ENCODE assay signal across 8 cellular contexts in genomic region chr1:39653546-39654031, GRCh38. TPM values are rescaled to one million over a fixed set of nuclear protein-coding genes. Genes with fewer than 3 reads are reported as not detected.
DNase-seq lines count a peak whose midpoint lies in the region; ATAC-seq and TF ChIP-seq lines count a peak whose summit lies in the region.

No MANE protein-coding gene starts in this region.

- DNase-seq in CD14-positive monocyte (ENCODE audit: low spot score): peak; percentile 62
- DNase-seq in HFF-Myc (ENCODE audit: extremely low read depth, low read depth): peak; percentile 32
- DNase-seq in NCI-H82 treated with DMSO at 0.1 percent for 48 hours (lab: John Stamatoyannopoulos, UW; ENCODE audit: unreplicated experiment): peak; percentile 60
- DNase-seq in activated CD8-positive, alpha-beta T cell treated with anti-CD3 and anti-CD28 coated beads, Interleukin-2, amount 10 ng/mL, durations not matched to agents 7 days and 5 days: peak; percentile 84
- peak; percentile 62 for DNase-seq in middle frontal gyrus (ENCODE audit: extremely low spot score, low spot score)
- DNase-seq in stimulated activated CD8-positive, alpha-beta memory T cell treated with anti-CD3 and anti-CD28 coated beads, Interleukin-2, amount 100 ng/mL, for 1 hour (ENCODE audit: low read depth in 2 of 2): peak; percentile 51 to 59

- H3K4me3 Mint-ChIP-seq in CD14-positive monocyte: peak overlapping the region in 1 of 2 donors; percentile 42
- no peak overlapping the region for H3K4me3 Mint-ChIP-seq in activated CD8-positive, alpha-beta T cell treated with anti-CD3 and anti-CD28 coated beads, Interleukin-2, amount 10 ng/mL, durations not matched to agents 7 days and 5 days

- peaks cover 14% of the 10 kb centered on the region for H3K4me1 Mint-ChIP-seq in CD14-positive monocyte
- peaks cover 15% of the 10 kb centered on the region for H3K4me1 Mint-ChIP-seq in activated CD8-positive, alpha-beta T cell treated with anti-CD3 and anti-CD28 coated beads, Interleukin-2, amount 10 ng/mL, durations not matched to agents 7 days and 5 days (ENCODE audit: low read depth)

- peak; percentile 77 for ATAC-seq in activated CD8-positive, alpha-beta T cell treated with anti-CD3 and anti-CD28 coated beads, Interleukin-2, amount 10 ng/mL, durations not matched to agents 7 days and 5 days
- ATAC-seq in GM19397 (IDR thresholded peaks at IDR 0.05; ENCODE audit: unreplicated experiment): no peak

- no peaks in the 10 kb centered on the region for H3K9me3 ChIP-seq in endocrine pancreas (ENCODE audit: control insufficient read depth, low read length)

- H3K27me3 Mint-ChIP-seq in CD14-positive monocyte (ENCODE audit: low read depth in 3 of 3): peaks cover 0 to 10% (median 4%) of the 10 kb centered on the region in 3 donors
- peaks cover 8% of the 10 kb centered on the region for H3K27me3 Mint-ChIP-seq in activated CD8-positive, alpha-beta T cell treated with anti-CD3 and anti-CD28 coated beads, Interleukin-2, amount 10 ng/mL, durations not matched to agents 7 days and 5 days (ENCODE audit: low read depth)

- peak overlapping the region; percentile 31 for H3K9ac ChIP-seq in endocrine pancreas (ENCODE audit: control insufficient read depth, insufficient read depth, low read length)

- CTCF ChIA-PET in activated CD8-positive, alpha-beta T cell treated with anti-CD3 and anti-CD28 coated beads, Interleukin-2, amount 10 ng/mL, durations not matched to agents 7 days and 5 days (lab: Charles Lee): interaction anchor here (0.7 to 9.8 kb wide), 14 partner anchors 8 to 73 kb away, joined by 3 to 295 read pairs (median 4); partner anchors contain the start of gene NT5C1A

- no peaks in the 10 kb centered on the region for H3K4me1 ChIP-seq in endocrine pancreas (ENCODE audit: control insufficient read depth, insufficient read depth, low read length)

- H3K4me3 ChIP-seq in HFF-Myc (replicated peaks; ENCODE audit: low read depth, low read length): no peak overlapping the region
- no peak overlapping the region for H3K4me3 ChIP-seq in endocrine pancreas (ENCODE audit: control insufficient read depth, insufficient read depth, low read length)

- POLR2A ChIA-PET in activated CD8-positive, alpha-beta T cell treated with anti-CD3 and anti-CD28 coated beads, Interleukin-2, amount 10 ng/mL, durations not matched to agents 7 days and 5 days (lab: Charles Lee): interaction anchor here (0.7 kb wide), 1 partner anchor 47 kb away, joined by 3 read pairs; no protein-coding TSS in a partner anchor

- intact Hi-C loops in CD14-positive monocyte (cut with micrococcal nuclease): loop anchor here (2.0 to 5.0 kb wide), 3 partner anchors 41 to 71 kb away; no protein-coding TSS in a partner anchor

- H3K27me3 ChIP-seq in endocrine pancreas (ENCODE audit: control insufficient read depth, insufficient read depth, low read length): no peaks in the 10 kb centered on the region

- no peaks in the 10 kb centered on the region for H3K36me3 ChIP-seq in endocrine pancreas (ENCODE audit: control insufficient read depth, insufficient read depth, low read length)

- no peaks in the 10 kb centered on the region for H3K36me3 Mint-ChIP-seq in CD14-positive monocyte
- no peaks in the 10 kb centered on the region for H3K36me3 Mint-ChIP-seq in activated CD8-positive, alpha-beta T cell treated with anti-CD3 and anti-CD28 coated beads, Interleukin-2, amount 10 ng/mL, durations not matched to agents 7 days and 5 days (ENCODE audit: low read depth)

- H3K27ac Mint-ChIP-seq in CD14-positive monocyte: no peak overlapping the region
- H3K27ac Mint-ChIP-seq in activated CD8-positive, alpha-beta T cell treated with anti-CD3 and anti-CD28 coated beads, Interleukin-2, amount 10 ng/mL, durations not matched to agents 7 days and 5 days: no peak overlapping the region

- TF ChIP-seq CTCF in CD14-positive monocyte (IDR thresholded peaks at IDR 0.05) (peak; percentile 91), HFF-Myc (IDR thresholded peaks at IDR 0.05; ENCODE audit: low read depth, low read length, missing control alignments) (peak; percentile 87)

- no peaks in the 10 kb centered on the region for H3K9me3 Mint-ChIP-seq in CD14-positive monocyte
- H3K9me3 Mint-ChIP-seq in activated CD8-positive, alpha-beta T cell treated with anti-CD3 and anti-CD28 coated beads, Interleukin-2, amount 10 ng/mL, durations not matched to agents 7 days and 5 days (ENCODE audit: insufficient read depth): no peaks in the 10 kb centered on the region

RNA-seq across cellular contexts. Expression of gene HEYL, which starts 14.1 kb away (rescaled TPM):
- under 1 TPM; 0.04 to 0.15 TPM for polyA plus RNA-seq in CD14-positive monocyte
- total RNA-seq in activated CD8-positive, alpha-beta T cell treated with anti-CD3 and anti-CD28 coated beads, Interleukin-2, amount 10 ng/mL, durations not matched to agents 7 days and 5 days: not detected

RNA-seq across cellular contexts. Expression of gene NT5C1A, which starts 18.3 kb away (rescaled TPM):
- not detected for polyA plus RNA-seq in CD14-positive monocyte
- not detected for total RNA-seq in activated CD8-positive, alpha-beta T cell treated with anti-CD3 and anti-CD28 coated beads, Interleukin-2, amount 10 ng/mL, durations not matched to agents 7 days and 5 days

RNA-seq across cellular contexts. Expression of gene HPCAL4, which starts 37.6 kb away (rescaled TPM):
- under 1 TPM in 1 of 2 donors, not detected in 1; 0.03 TPM for polyA plus RNA-seq in CD14-positive monocyte
- under 1 TPM; 0.47 to 0.55 TPM for total RNA-seq in activated CD8-positive, alpha-beta T cell treated with anti-CD3 and anti-CD28 coated beads, Interleukin-2, amount 10 ng/mL, durations not matched to agents 7 days and 5 days

Comparison
In these comparisons a context has a peak if more than half of its experiments do, and no peak if none do; other contexts are left out.
1. DNase-seq: peak in every context shown above with its lines; median percentile 84 in activated CD8-positive, alpha-beta T cell treated with anti-CD3 and anti-CD28 coated beads, Interleukin-2, amount 10 ng/mL, durations not matched to agents 7 days and 5 days; 62 in CD14-positive monocyte; 62 in middle frontal gyrus; 60 in NCI-H82 treated with DMSO at 0.1 percent for 48 hours; 55 in stimulated activated CD8-positive, alpha-beta memory T cell treated with anti-CD3 and anti-CD28 coated beads, Interleukin-2, amount 100 ng/mL, for 1 hour; 32 in HFF-Myc.